ENCODE assay signal across 9 cellular contexts in the genomic region with DNA sequence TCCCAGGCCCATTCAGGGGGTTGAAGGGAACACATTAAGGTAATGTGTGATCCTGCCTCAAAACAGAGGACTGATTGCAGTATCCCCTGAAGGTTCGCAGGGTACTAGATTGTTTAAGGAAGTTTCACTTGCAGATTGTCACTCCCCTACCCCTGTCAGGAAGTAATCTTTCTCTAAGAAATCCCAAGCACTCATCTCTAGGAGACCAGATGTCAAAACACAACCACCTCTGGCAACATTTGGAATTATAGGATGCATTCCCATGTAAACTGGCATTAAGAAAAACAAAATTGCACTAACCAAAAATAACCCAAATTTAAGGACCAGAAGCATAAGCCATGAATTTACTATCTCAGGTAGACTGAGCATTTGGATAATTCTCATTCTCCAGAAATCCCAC. TPM values are rescaled to one million over a fixed set of nuclear protein-coding genes. Genes with fewer than 3 reads are reported as not detected.
A peak's percentile ranks its signal among the peaks of the same experiment; 100 is the strongest.
DNase-seq lines count a peak whose midpoint lies in the region; ATAC-seq and TF ChIP-seq lines count a peak whose summit lies in the region.
"Had no signal": no experiment of that assay in that cellular context is flagged by ENCODE, and none has a peak within 500 bp of the region (broad histone marks: within the 10 kb centered on the region; RNA-seq: fewer than 3 reads in every experiment).

No MANE protein-coding gene starts in this region.

- H3K4me3 Mint-ChIP-seq in MCF 10A (ENCODE audit: unreplicated experiment) (peak overlapping the region; percentile 100), T-cell (peak overlapping the region; percentile 56 to 96 (median 72))
- peak overlapping the region; percentile 99 for H3K4me3 Mint-ChIP-seq in stimulated activated effector memory CD8-positive, alpha-beta T cell treated with anti-CD3 and anti-CD28 coated beads, Interleukin-12 subunit alpha, Interleukin-12 subunit beta, amount 100 ng/mL, for 72 hours

- H3K27me3 ChIP-seq in breast epithelium: no peaks in the 10 kb centered on the region
- no peaks in the 10 kb centered on the region for H3K27me3 ChIP-seq in transverse colon
- H3K27me3 ChIP-seq in tibial artery: no peaks in the 10 kb centered on the region
- H3K27me3 ChIP-seq: testis had no signal

- H3K9me3 ChIP-seq in breast epithelium (no peaks in the 10 kb centered on the region), transverse colon (no peaks in the 10 kb centered on the region), tibial artery (no peaks in the 10 kb centered on the region)
- H3K9me3 ChIP-seq: testis had no signal

- DNase-seq in MCF 10A (ENCODE audit: unreplicated experiment) (no peak), breast epithelium (ENCODE audit: low spot score in 2 of 2) (no peak), T-cell (no peak), fibroblast of the aortic adventitia (ENCODE audit: low read depth) (no peak), transverse colon (no peak), tibial artery (no peak), NCI-H510A treated with DMSO at 0.1 percent for 48 hours (lab: John Stamatoyannopoulos, UW) (no peak)
- DNase-seq in stimulated activated effector memory CD8-positive, alpha-beta T cell treated with anti-CD3 and anti-CD28 coated beads, Interleukin-12 subunit alpha, Interleukin-12 subunit beta, amount 100 ng/mL, for 72 hours (ENCODE audit: low spot score in 2 of 2): no peak
- DNase-seq: testis had no signal

- H3K36me3 Mint-ChIP-seq in MCF 10A (ENCODE audit: insufficient read depth, unreplicated experiment): peaks cover 30% of the 10 kb centered on the region
- H3K36me3 Mint-ChIP-seq in T-cell: peaks cover 17% of the 10 kb centered on the region
- H3K36me3 Mint-ChIP-seq in stimulated activated effector memory CD8-positive, alpha-beta T cell treated with anti-CD3 and anti-CD28 coated beads, Interleukin-12 subunit alpha, Interleukin-12 subunit beta, amount 100 ng/mL, for 72 hours: peaks cover 57% of the 10 kb centered on the region

- no peak overlapping the region for H3K27ac ChIP-seq in breast epithelium
- peak overlapping the region in 1 of 4 donors; percentile 90 for H3K27ac ChIP-seq in transverse colon
- H3K27ac ChIP-seq in tibial artery: no peak overlapping the region
- H3K27ac ChIP-seq: testis had no signal

- in situ Hi-C loops in transverse colon (cut with MboI; ENCODE audit: low pct_ligation_motif_present in 1 of 4, low pct_unique_long_range_greater_than_20kb in 1 of 4, low sequenced_read_pairs in 3 of 4): loop anchor here in 1 of 4 donors (5.0 to 10.0 kb wide), 2 partner anchors 64 to 297 kb away; a partner anchor contains a TSS

- H3K9me3 Mint-ChIP-seq in MCF 10A (ENCODE audit: unreplicated experiment) (no peaks in the 10 kb centered on the region), T-cell (no peaks in the 10 kb centered on the region)
- no peaks in the 10 kb centered on the region for H3K9me3 Mint-ChIP-seq in stimulated activated effector memory CD8-positive, alpha-beta T cell treated with anti-CD3 and anti-CD28 coated beads, Interleukin-12 subunit alpha, Interleukin-12 subunit beta, amount 100 ng/mL, for 72 hours

- TF ChIP-seq CTCF in MCF 10A (IDR thresholded peaks at IDR 0.05; ENCODE audit: unreplicated experiment): no peak
- no peak for TF ChIP-seq CTCF in breast epithelium (IDR thresholded peaks at IDR 0.05)
- TF ChIP-seq CTCF in fibroblast of the aortic adventitia (IDR thresholded peaks at IDR 0.05; ENCODE audit: insufficient read depth, low read length): no peak
- no peak for TF ChIP-seq CTCF in transverse colon (IDR thresholded peaks at IDR 0.05)
- TF ChIP-seq CTCF in tibial artery (IDR thresholded peaks at IDR 0.05): no peak

- TF ChIP-seq POLR2A in breast epithelium (IDR thresholded peaks at IDR 0.05): no peak
- TF ChIP-seq POLR2A in transverse colon (IDR thresholded peaks at IDR 0.05): no peak

- H3K27me3 Mint-ChIP-seq in MCF 10A (ENCODE audit: insufficient read depth, unreplicated experiment): no peaks in the 10 kb centered on the region
- no peaks in the 10 kb centered on the region for H3K27me3 Mint-ChIP-seq in T-cell

- POLR2A ChIA-PET in MCF 10A (lab: Yijun Ruan, JAX) (interaction anchor here (2.0 to 4.6 kb wide), 5 partner anchors 63 to 200 kb away, joined by 11 to 56 read pairs (median 40); a partner anchor contains a TSS), T-cell (lab: Charles Lee) (no interaction called here)

- TF ChIP-seq EP300 in transverse colon (IDR thresholded peaks at IDR 0.05; ENCODE audit: low read depth): no peak

- no peak overlapping the region for H3K4me3 ChIP-seq in breast epithelium
- peak overlapping the region; percentile 99 for H3K4me3 ChIP-seq in fibroblast of the aortic adventitia (ENCODE audit: low read depth, low read length)
- H3K4me3 ChIP-seq in transverse colon: peak overlapping the region in 1 of 4 donors; percentile 77
- no peak overlapping the region for H3K4me3 ChIP-seq in tibial artery

- WGBS in transverse colon (ENCODE audit: low coverage in 1 of 2), 2 donors: 40 to 50% methylated on average over 1 of the region's 1 CpG

- intact Hi-C loops in MCF 10A (cut with micrococcal nuclease) (loop anchor here (5.0 kb wide), 1 partner anchor 289 kb away; a partner anchor contains a TSS), breast epithelium (cut with DNase I; ENCODE audit: low total_unique reads) (no loop called here), transverse colon (cut with DNase I; ENCODE audit: low total_unique reads) (loop anchor here (5.0 to 10.0 kb wide), 2 partner anchors 69 to 147 kb away; a partner anchor contains a TSS), tibial artery (cut with DNase I; ENCODE audit: low total_unique reads) (loop anchor here (5.0 to 10.0 kb wide), 2 partner anchors 154 to 287 kb away; a partner anchor contains a TSS)

- H3K4me1 ChIP-seq in breast epithelium (no peaks in the 10 kb centered on the region), transverse colon (peaks cover 8 to 23% (median 14%) of the 10 kb centered on the region in 4 donors), tibial artery (peaks cover 0 to 24% (median 20%) of the 10 kb centered on the region in 4 donors)

- peak overlapping the region; percentile 95 for H3K27ac Mint-ChIP-seq in MCF 10A (ENCODE audit: low read depth, unreplicated experiment)
- H3K27ac Mint-ChIP-seq in T-cell: peak overlapping the region; percentile 76 to 84
- peak overlapping the region; percentile 99 for H3K27ac Mint-ChIP-seq in stimulated activated effector memory CD8-positive, alpha-beta T cell treated with anti-CD3 and anti-CD28 coated beads, Interleukin-12 subunit alpha, Interleukin-12 subunit beta, amount 100 ng/mL, for 72 hours

- ATAC-seq in T-cell (replicated peaks in 1 of 4): no peak
- ATAC-seq in stimulated activated effector memory CD8-positive, alpha-beta T cell treated with anti-CD3 and anti-CD28 coated beads, Interleukin-12 subunit alpha, Interleukin-12 subunit beta, amount 100 ng/mL, for 72 hours: no peak

- CTCF ChIA-PET in MCF 10A (lab: Yijun Ruan, JAX) (interaction anchor here (0.6 to 5.4 kb wide), 10 partner anchors 12 to 319 kb away, joined by 3 to 45 read pairs (median 13); a partner anchor contains a TSS), T-cell (lab: Charles Lee) (interaction anchor here in 1 of 2 donors (1.1 to 3.3 kb wide), 4 partner anchors 9 to 64 kb away, joined by 4 to 37 read pairs (median 11); a partner anchor contains a TSS)

- H3K36me3 ChIP-seq in breast epithelium (no peaks in the 10 kb centered on the region), transverse colon (no peaks in the 10 kb centered on the region), tibial artery (peaks cover 0 to 17% (median 0%) of the 10 kb centered on the region in 3 donors)

- BruUV-seq in MCF 10A (replicated peaks; lab: Mats Ljungman, UMichigan): no TSS peak

- H3K4me1 Mint-ChIP-seq in MCF 10A (ENCODE audit: insufficient read depth, unreplicated experiment): peaks cover 12% of the 10 kb centered on the region
- H3K4me1 Mint-ChIP-seq in T-cell: peaks cover 29 to 52% (median 33%) of the 10 kb centered on the region in 3 donors
- H3K4me1 Mint-ChIP-seq in stimulated activated effector memory CD8-positive, alpha-beta T cell treated with anti-CD3 and anti-CD28 coated beads, Interleukin-12 subunit alpha, Interleukin-12 subunit beta, amount 100 ng/mL, for 72 hours: peaks cover 40% of the 10 kb centered on the region

RNA-seq across cellular contexts. Expression of a gene that starts 1.6 kb away (rescaled TPM):
- 78.0 and 88.4 TPM in 2 replicates for total RNA-seq in MCF 10A (2022)
- 10 to 100 TPM; 16.8 to 25.2 (median 18.9) TPM for total RNA-seq in breast epithelium
- total RNA-seq in T-cell: 10 to 100 TPM; 12.1 to 33.1 (median 30.2) TPM
- total RNA-seq in fibroblast of the aortic adventitia (ENCODE audit: low replicate concordance): 26.6 and 49.1 TPM in 2 replicates
- total RNA-seq in transverse colon: 10 to 100 TPM in 3 of 4 donors, 1 to 10 TPM in 1; 9.3 to 62.9 (median 14.2) TPM

RNA-seq across cellular contexts. Expression of a gene that starts 25.9 kb away (rescaled TPM):
- total RNA-seq in MCF 10A (2022) (0.19 and 0.27 TPM in 2 replicates), breast epithelium (10 to 100 TPM in 2 of 3 donors, 1 to 10 TPM in 1; 7.2 to 18.0 (median 13.8) TPM), T-cell (10 to 100 TPM in 3 of 5 donors, 1 to 10 TPM in 2; 4.9 to 14.8 (median 10.4) TPM), fibroblast of the aortic adventitia (ENCODE audit: low replicate concordance) (5.2 and 19.0 TPM in 2 replicates), transverse colon (10 to 100 TPM in 3 of 4 donors, 1 to 10 TPM in 1; 5.5 to 17.7 (median 14.0) TPM)
